11 cellular contexts compared by ENCODE assay signal in the genomic region with DNA sequence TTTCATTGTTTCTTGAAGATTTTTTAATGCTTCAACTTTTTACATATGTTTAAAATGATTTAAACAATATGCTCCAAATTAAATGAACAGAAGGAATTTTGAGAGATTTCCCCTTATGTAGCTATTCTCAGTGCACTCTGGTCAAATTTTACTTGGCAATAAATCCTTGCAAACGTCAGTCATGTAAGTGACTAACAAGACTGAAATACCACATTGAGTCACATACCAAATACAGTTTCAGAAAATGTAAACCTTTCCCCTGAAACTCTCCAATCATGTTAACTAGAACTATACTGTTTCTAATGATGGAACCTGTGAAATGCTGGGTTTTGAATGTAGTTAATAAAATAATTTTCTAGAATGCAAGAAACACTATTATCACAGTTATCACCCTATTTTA. TPM values are rescaled to one million over a fixed set of nuclear protein-coding genes. Genes with fewer than 3 reads are reported as not detected.
A peak's percentile ranks its signal among the peaks of the same experiment; 100 is the strongest.
DNase-seq lines count a peak whose midpoint lies in the region; ATAC-seq, FAIRE-seq and TF ChIP-seq lines count a peak whose summit lies in the region.
"Had no signal": no experiment of that assay in that cellular context is flagged by ENCODE, and none has a peak within 500 bp of the region (broad histone marks: within the 10 kb centered on the region; RNA-seq: fewer than 3 reads in every experiment).

No MANE protein-coding gene starts in this region.

- no peak overlapping the region for H3K4ac ChIP-seq in mesenchymal stem cell (ENCODE audit: low read depth in 1 of 2, low read length in 2 of 2)

- no peaks in the 10 kb centered on the region for H3K4me1 ChIP-seq in mesenchymal stem cell (ENCODE audit: control insufficient read depth, insufficient read depth, low read depth, low read length)

- no peaks in the 10 kb centered on the region for H3K9me3 Mint-ChIP-seq in activated naive CD8-positive, alpha-beta T cell treated with anti-CD3 and anti-CD28 coated beads for 36 hours
- no peaks in the 10 kb centered on the region for H3K9me3 Mint-ChIP-seq in naive thymus-derived CD8-positive, alpha-beta T cell

- H3K9me3 ChIP-seq in mesenchymal stem cell (ENCODE audit: control insufficient read depth, low read length) = no peaks in the 10 kb centered on the region

- no peak overlapping the region for H3K4me2 ChIP-seq in mesenchymal stem cell (ENCODE audit: low read length, poor library complexity, severe bottlenecking)

- H3K27me3 ChIP-seq in mesenchymal stem cell (ENCODE audit: control insufficient read depth in 1 of 2, insufficient read depth in 1 of 2, low read length in 2 of 2) = no peaks in the 10 kb centered on the region
- H3K27me3 ChIP-seq: cardiac muscle cell had no signal

- H3K9ac ChIP-seq in mesenchymal stem cell (ENCODE audit: low read length) = no peak overlapping the region

- H3K4me3 ChIP-seq in mesenchymal stem cell (ENCODE audit: insufficient read depth in 1 of 2, low read depth in 1 of 2, low read length in 2 of 2) = no peak overlapping the region
- H3K4me3 ChIP-seq: cardiac muscle cell, lung had no signal

- no peak for DNase-seq in GM12892 (ENCODE audit: insufficient read length)
- peak; percentile 70 for DNase-seq in HCEC 1CT
- DNase-seq in activated naive CD8-positive, alpha-beta T cell treated with anti-CD3 and anti-CD28 coated beads for 36 hours = no peak
- DNase-seq in mesenchymal stem cell = peak; percentile 31
- DNase-seq in naive thymus-derived CD8-positive, alpha-beta T cell = no peak
- no peak for DNase-seq in NCI-H1436 (lab: John Stamatoyannopoulos, UW)
- DNase-seq in SW480 (ENCODE audit: low spot score) = no peak
- DNase-seq: DMS79, NCI-H2081 had no signal

- ATAC-seq in naive thymus-derived CD8-positive, alpha-beta T cell = no peak

- H4K91ac ChIP-seq in mesenchymal stem cell (ENCODE audit: low read length) = no peak overlapping the region

- H3K14ac ChIP-seq in mesenchymal stem cell (ENCODE audit: low read length in 2 of 2) = no peak overlapping the region

- POLR2A ChIA-PET in naive thymus-derived CD8-positive, alpha-beta T cell (lab: Charles Lee) = no interaction called here

- peaks cover 7% of the 10 kb centered on the region for H3K79me1 ChIP-seq in mesenchymal stem cell (replicated peaks; ENCODE audit: low read length, poor library complexity, severe bottlenecking)

- H4K8ac ChIP-seq in mesenchymal stem cell (ENCODE audit: low read length) = no peak overlapping the region

- H3K4me3 Mint-ChIP-seq in activated naive CD8-positive, alpha-beta T cell treated with anti-CD3 and anti-CD28 coated beads for 36 hours = no peak overlapping the region
- no peak overlapping the region for H3K4me3 Mint-ChIP-seq in naive thymus-derived CD8-positive, alpha-beta T cell

- H2BK5ac ChIP-seq in mesenchymal stem cell (ENCODE audit: low read depth, low read length, poor library complexity, severe bottlenecking) = no peak overlapping the region

- H3K4me1 Mint-ChIP-seq in activated naive CD8-positive, alpha-beta T cell treated with anti-CD3 and anti-CD28 coated beads for 36 hours = peaks cover 31% of the 10 kb centered on the region
- no peaks in the 10 kb centered on the region for H3K4me1 Mint-ChIP-seq in naive thymus-derived CD8-positive, alpha-beta T cell

- no peak overlapping the region for H2AK5ac ChIP-seq in mesenchymal stem cell (ENCODE audit: low read length, severe bottlenecking)

- peak; percentile 74 for FAIRE-seq in GM12892 (lab: Jason Lieb, UNC)

- H2AFZ ChIP-seq in mesenchymal stem cell (ENCODE audit: low read depth, low read length) = no peak overlapping the region

- no peak for TF ChIP-seq POLR2A in GM12892 (IDR thresholded peaks at IDR 0.05; ENCODE audit: low read depth, low read length)

- H3K36me3 ChIP-seq in mesenchymal stem cell (ENCODE audit: control insufficient read depth in 1 of 2, insufficient read depth in 2 of 2, low read depth in 1 of 2, low read length in 2 of 2) = peaks cover 2 to 49% of the 10 kb centered on the region in 2 experiments

- WGBS in mesenchymal stem cell = 9% methylated on average over 1 of the region's 1 CpG

- H3K27ac ChIP-seq in mesenchymal stem cell (ENCODE audit: low read length, poor library complexity, severe bottlenecking) = no peak overlapping the region
- H3K27ac ChIP-seq: cardiac muscle cell had no signal

- no peaks in the 10 kb centered on the region for H3K27me3 Mint-ChIP-seq in activated naive CD8-positive, alpha-beta T cell treated with anti-CD3 and anti-CD28 coated beads for 36 hours
- H3K27me3 Mint-ChIP-seq in naive thymus-derived CD8-positive, alpha-beta T cell = no peaks in the 10 kb centered on the region

- H3K27ac Mint-ChIP-seq in activated naive CD8-positive, alpha-beta T cell treated with anti-CD3 and anti-CD28 coated beads for 36 hours = peak overlapping the region; percentile 74
- peak overlapping the region in 1 of 10 donors; percentile 33 for H3K27ac Mint-ChIP-seq in naive thymus-derived CD8-positive, alpha-beta T cell

- no peak overlapping the region for H2BK12ac ChIP-seq in mesenchymal stem cell (ENCODE audit: low read length in 2 of 2)

- no peak overlapping the region for H2BK15ac ChIP-seq in mesenchymal stem cell (ENCODE audit: low read depth, poor library complexity, severe bottlenecking)

- H3K36me3 Mint-ChIP-seq in activated naive CD8-positive, alpha-beta T cell treated with anti-CD3 and anti-CD28 coated beads for 36 hours = peaks cover 13% of the 10 kb centered on the region
- peaks cover 0 to 60% (median 17%) of the 10 kb centered on the region in 3 donors for H3K36me3 Mint-ChIP-seq in naive thymus-derived CD8-positive, alpha-beta T cell

- no peak overlapping the region for H2BK120ac ChIP-seq in mesenchymal stem cell (ENCODE audit: low read depth, low read length)

- no peak overlapping the region for H3K18ac ChIP-seq in mesenchymal stem cell (ENCODE audit: low read depth in 1 of 2, low read length in 2 of 2)

- H3K23ac ChIP-seq in mesenchymal stem cell (ENCODE audit: low read length in 2 of 2) = no peak overlapping the region

RNA-seq across cellular contexts. Expression of a gene that starts 29.6 kb away (rescaled TPM):
- 33.4 TPM for polyA plus RNA-seq in GM12892 (2012; ENCODE audit: missing spikeins)
- 10 to 100 TPM; 50.0 to 54.2 TPM for total RNA-seq in activated naive CD8-positive, alpha-beta T cell treated with anti-CD3 and anti-CD28 coated beads for 36 hours
- 29.5 TPM for polyA plus RNA-seq in mesenchymal stem cell (2013, experiment 1 of 2)
- polyA plus RNA-seq in mesenchymal stem cell (2013, experiment 2 of 2) = 28.4 TPM
- 10 to 100 TPM; 40.0 to 49.2 TPM for total RNA-seq in naive thymus-derived CD8-positive, alpha-beta T cell
- 10 to 100 TPM; 29.9 to 35.5 (median 34.8) TPM for polyA plus RNA-seq in naive thymus-derived CD8-positive, alpha-beta T cell

RNA-seq across cellular contexts. Expression of a gene that starts 45.5 kb away (rescaled TPM):
- 23.8 TPM for polyA plus RNA-seq in GM12892 (2012; ENCODE audit: missing spikeins)
- 10 to 100 TPM; 22.6 to 24.2 TPM for total RNA-seq in activated naive CD8-positive, alpha-beta T cell treated with anti-CD3 and anti-CD28 coated beads for 36 hours
- 30.7 TPM for polyA plus RNA-seq in mesenchymal stem cell (2013, experiment 1 of 2)
- 31.3 TPM for polyA plus RNA-seq in mesenchymal stem cell (2013, experiment 2 of 2)
- total RNA-seq in naive thymus-derived CD8-positive, alpha-beta T cell = 10 to 100 TPM; 16.2 to 17.2 TPM
- 1 to 10 TPM; 4.0 to 7.7 (median 7.1) TPM for polyA plus RNA-seq in naive thymus-derived CD8-positive, alpha-beta T cell

Comparison
In these comparisons a context has a peak if more than half of its experiments do, and no peak if none do; other contexts are left out.
1. DNase-seq: peak in HCEC 1CT (single experiment) and mesenchymal stem cell (single experiment); none in GM12892 (single experiment), activated naive CD8-positive, alpha-beta T cell treated with anti-CD3 and anti-CD28 coated beads for 36 hours (single experiment), naive thymus-derived CD8-positive, alpha-beta T cell (0 of 10), NCI-H1436 (single experiment) and SW480 (single experiment).